In the genomic region with DNA sequence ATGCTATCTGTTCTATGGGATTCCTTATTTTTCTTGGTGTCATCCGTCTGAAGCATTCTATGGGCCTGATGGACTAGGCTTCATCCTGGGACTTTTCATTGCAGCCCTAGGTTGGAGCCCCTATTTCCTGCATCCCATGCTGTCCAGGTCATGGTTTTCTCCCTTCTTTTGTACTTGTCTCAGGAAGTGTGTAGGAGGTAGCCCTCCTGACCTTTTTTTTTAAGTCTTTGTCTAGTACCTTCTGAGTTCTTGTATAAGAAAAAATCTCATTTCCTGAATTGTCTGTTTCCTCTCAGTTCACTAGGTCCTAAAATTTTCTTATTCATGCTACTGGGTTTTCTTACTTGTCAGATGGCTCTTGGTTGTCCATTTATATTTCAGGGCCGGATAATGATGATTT, we compare ENCODE assay signal across 22 cellular contexts. TPM values are rescaled to one million over a fixed set of nuclear protein-coding genes. Genes with fewer than 3 reads are reported as not detected.
DNase-seq lines count a peak whose midpoint lies in the region; ATAC-seq and TF ChIP-seq lines count a peak whose summit lies in the region.
"Had no signal": no experiment of that assay in that cellular context is flagged by ENCODE, and none has a peak within 500 bp of the region (broad histone marks: within the 10 kb centered on the region; RNA-seq: fewer than 3 reads in every experiment).

No MANE protein-coding gene starts in this region.

- H3K27ac ChIP-seq in CD4-positive, alpha-beta T cell (ENCODE audit: low read depth, low read length) = no peak overlapping the region
- H3K27ac ChIP-seq: 22Rv1, BLaER1, cardiac muscle cell, HL-60, parathyroid adenoma, transverse colon had no signal

- no peaks in the 10 kb centered on the region for H3K9me3 Mint-ChIP-seq in T-helper 2 cell treated with Interferon-gamma antibody and Interleukin-4, amounts not matched to agents 5 μg/mL and 100 μg/mL, for 36 hours
- H3K9me3 Mint-ChIP-seq in CD4-positive, alpha-beta T cell = no peaks in the 10 kb centered on the region
- no peaks in the 10 kb centered on the region for H3K9me3 Mint-ChIP-seq in activated naive CD8-positive, alpha-beta T cell treated with anti-CD3 and anti-CD28 coated beads for 36 hours
- no peaks in the 10 kb centered on the region for H3K9me3 Mint-ChIP-seq in naive thymus-derived CD8-positive, alpha-beta T cell
- H3K9me3 Mint-ChIP-seq: activated naive CD8-positive, alpha-beta T cell treated with anti-CD3 and anti-CD28 coated beads, Interleukin-2, amount 10 ng/mL, durations not matched to agents 7 days and 5 days had no signal

- no peak for ATAC-seq in CD4-positive, alpha-beta T cell (ENCODE audit: poor library complexity)
- ATAC-seq in naive thymus-derived CD8-positive, alpha-beta T cell = peak; percentile 31 to 34
- ATAC-seq in GM18909 (IDR thresholded peaks at IDR 0.05; ENCODE audit: poor library complexity, unreplicated experiment) (no peak), HG02840 (IDR thresholded peaks at IDR 0.05; ENCODE audit: low FRiP score, unreplicated experiment) (no peak)

- peak overlapping the region; percentile 29 for H3K27ac Mint-ChIP-seq in T-helper 2 cell treated with Interferon-gamma antibody and Interleukin-4, amounts not matched to agents 5 μg/mL and 100 μg/mL, for 36 hours
- peak overlapping the region; percentile 2 for H3K27ac Mint-ChIP-seq in CD4-positive, alpha-beta T cell
- peak overlapping the region; percentile 60 for H3K27ac Mint-ChIP-seq in activated naive CD8-positive, alpha-beta T cell treated with anti-CD3 and anti-CD28 coated beads for 36 hours
- H3K27ac Mint-ChIP-seq in naive thymus-derived CD8-positive, alpha-beta T cell = peak overlapping the region; percentile 1 to 83 (median 65)
- H3K27ac Mint-ChIP-seq: activated naive CD8-positive, alpha-beta T cell treated with anti-CD3 and anti-CD28 coated beads, Interleukin-2, amount 10 ng/mL, durations not matched to agents 7 days and 5 days had no signal

- peak overlapping the region; percentile 10 for H3K4me3 Mint-ChIP-seq in T-helper 2 cell treated with Interferon-gamma antibody and Interleukin-4, amounts not matched to agents 5 μg/mL and 100 μg/mL, for 36 hours
- peak overlapping the region; percentile 5 for H3K4me3 Mint-ChIP-seq in CD4-positive, alpha-beta T cell
- H3K4me3 Mint-ChIP-seq in activated naive CD8-positive, alpha-beta T cell treated with anti-CD3 and anti-CD28 coated beads for 36 hours = peak overlapping the region; percentile 11
- peak overlapping the region in 9 of 10 donors; percentile 2 to 70 (median 35) for H3K4me3 Mint-ChIP-seq in naive thymus-derived CD8-positive, alpha-beta T cell
- H3K4me3 Mint-ChIP-seq: activated naive CD8-positive, alpha-beta T cell treated with anti-CD3 and anti-CD28 coated beads, Interleukin-2, amount 10 ng/mL, durations not matched to agents 7 days and 5 days had no signal

- H3K36me3 Mint-ChIP-seq in T-helper 2 cell treated with Interferon-gamma antibody and Interleukin-4, amounts not matched to agents 5 μg/mL and 100 μg/mL, for 36 hours (ENCODE audit: low read depth) = peaks cover 37% of the 10 kb centered on the region
- peaks cover 70% of the 10 kb centered on the region for H3K36me3 Mint-ChIP-seq in CD4-positive, alpha-beta T cell (ENCODE audit: low read depth)
- peaks cover 18% of the 10 kb centered on the region for H3K36me3 Mint-ChIP-seq in activated naive CD8-positive, alpha-beta T cell treated with anti-CD3 and anti-CD28 coated beads for 36 hours
- peaks cover 0 to 64% (median 17%) of the 10 kb centered on the region in 3 donors for H3K36me3 Mint-ChIP-seq in naive thymus-derived CD8-positive, alpha-beta T cell

- no peak for TF ChIP-seq CTCF in CD4-positive, alpha-beta T cell (IDR thresholded peaks at IDR 0.05)

- no peak for DNase-seq in T-helper 2 cell treated with Interferon-gamma antibody and Interleukin-4, amounts not matched to agents 5 μg/mL and 100 μg/mL, for 36 hours (ENCODE audit: low spot score)
- DNase-seq in T-helper 2 cell (no peak), amygdala (lab: John Stamatoyannopoulos, UW) (no peak)
- no peak for DNase-seq in CD4-positive, alpha-beta T cell
- DNase-seq in activated naive CD8-positive, alpha-beta T cell treated with anti-CD3 and anti-CD28 coated beads for 36 hours = no peak
- no peak for DNase-seq in naive thymus-derived CD8-positive, alpha-beta T cell
- DNase-seq: activated CD4-positive, alpha-beta T cell treated with anti-CD3 and anti-CD28 coated beads, Interleukin-2, amount 50 U/mL, for 4 hours; activated naive CD8-positive, alpha-beta T cell treated with anti-CD3 and anti-CD28 coated beads, Interleukin-2, amount 10 ng/mL, durations not matched to agents 7 days and 5 days; effector CD4-positive, alpha-beta T cell; NCI-H1105 treated with DMSO at 0.1 percent for 48 hours; NCI-H748 treated with DMSO at 0.1 percent for 48 hours; stimulated activated CD4-positive, alpha-beta T cell treated with anti-CD3 and anti-CD28 coated beads, Interleukin-4, amount 100 ng/mL, for 1 hour; transverse colon had no signal

- peaks cover 40% of the 10 kb centered on the region for H3K4me1 Mint-ChIP-seq in T-helper 2 cell treated with Interferon-gamma antibody and Interleukin-4, amounts not matched to agents 5 μg/mL and 100 μg/mL, for 36 hours (ENCODE audit: low read depth)
- H3K4me1 Mint-ChIP-seq in CD4-positive, alpha-beta T cell (ENCODE audit: low read depth) = peaks cover 82% of the 10 kb centered on the region
- H3K4me1 Mint-ChIP-seq in activated naive CD8-positive, alpha-beta T cell treated with anti-CD3 and anti-CD28 coated beads for 36 hours = peaks cover 50% of the 10 kb centered on the region
- H3K4me1 Mint-ChIP-seq in naive thymus-derived CD8-positive, alpha-beta T cell = peaks cover 27 to 77% (median 63%) of the 10 kb centered on the region in 4 donors

- no peaks in the 10 kb centered on the region for H3K27me3 ChIP-seq in CD4-positive, alpha-beta T cell (ENCODE audit: control insufficient read depth, insufficient read depth, low read length)
- H3K27me3 ChIP-seq: BLaER1, cardiac muscle cell, transverse colon had no signal

- H3K27me3 Mint-ChIP-seq in T-helper 2 cell treated with Interferon-gamma antibody and Interleukin-4, amounts not matched to agents 5 μg/mL and 100 μg/mL, for 36 hours (ENCODE audit: low read depth) = no peaks in the 10 kb centered on the region
- H3K27me3 Mint-ChIP-seq in CD4-positive, alpha-beta T cell = no peaks in the 10 kb centered on the region
- H3K27me3 Mint-ChIP-seq in activated naive CD8-positive, alpha-beta T cell treated with anti-CD3 and anti-CD28 coated beads for 36 hours = no peaks in the 10 kb centered on the region
- H3K27me3 Mint-ChIP-seq in naive thymus-derived CD8-positive, alpha-beta T cell = no peaks in the 10 kb centered on the region
- H3K27me3 Mint-ChIP-seq: activated naive CD8-positive, alpha-beta T cell treated with anti-CD3 and anti-CD28 coated beads, Interleukin-2, amount 10 ng/mL, durations not matched to agents 7 days and 5 days had no signal

- intact Hi-C loops in CD4-positive, alpha-beta T cell (cut with DNase I, micrococcal nuclease) = no loop called here

- CTCF ChIA-PET in CD4-positive, alpha-beta T cell (lab: Charles Lee) = interaction anchor here (1.2 kb wide), 1 partner anchor 58 kb away, joined by 4 read pairs; no protein-coding TSS in a partner anchor

- no peaks in the 10 kb centered on the region for H3K9me3 ChIP-seq in CD4-positive, alpha-beta T cell (ENCODE audit: control insufficient read depth, low read length)
- H3K9me3 ChIP-seq: BLaER1, transverse colon had no signal

- POLR2A ChIA-PET in CD4-positive, alpha-beta T cell (lab: Charles Lee) = interaction anchor here (0.7 to 1.0 kb wide), 2 partner anchors 49 to 756 kb away, joined by 3 read pairs; no protein-coding TSS in a partner anchor
- POLR2A ChIA-PET in naive thymus-derived CD8-positive, alpha-beta T cell (lab: Charles Lee) = no interaction called here

RNA-seq across cellular contexts. Expression of a gene that starts 6.0 kb away (rescaled TPM):
- total RNA-seq in CD4-positive, alpha-beta T cell = 100 to 1,000 TPM; 300 to 313 TPM
- 10 to 100 TPM; 37.5 to 47.8 TPM for total RNA-seq in activated naive CD8-positive, alpha-beta T cell treated with anti-CD3 and anti-CD28 coated beads for 36 hours
- 100 to 1,000 TPM in 1 of 2 experiments, 10 to 100 TPM in 1; 99.8 to 113 TPM for total RNA-seq in naive thymus-derived CD8-positive, alpha-beta T cell
- polyA plus RNA-seq in naive thymus-derived CD8-positive, alpha-beta T cell = 10 to 100 TPM; 40.3 to 56.8 (median 47.8) TPM

RNA-seq across cellular contexts. Expression of a gene that starts 44.1 kb away (rescaled TPM):
- total RNA-seq in CD4-positive, alpha-beta T cell = 1 to 10 TPM; 1.2 TPM
- total RNA-seq in activated naive CD8-positive, alpha-beta T cell treated with anti-CD3 and anti-CD28 coated beads for 36 hours = under 1 TPM; 0.14 to 0.22 TPM
- total RNA-seq in naive thymus-derived CD8-positive, alpha-beta T cell = under 1 TPM; 0.18 to 0.19 TPM
- polyA plus RNA-seq in naive thymus-derived CD8-positive, alpha-beta T cell = under 1 TPM in 2 of 3 donors, not detected in 1; 0.15 to 0.19 TPM
- total RNA-seq: cardiac muscle cell, fibroblast of lung, kidney epithelial cell, transverse colon had no signal
- polyA plus RNA-seq: fibroblast of lung had no signal

RNA-seq across cellular contexts. Expression of a gene that starts 58.7 kb away (rescaled TPM):
- total RNA-seq in CD4-positive, alpha-beta T cell = 1,000 to 10,000 TPM; 2,959 to 3,104 TPM
- 1,000 to 10,000 TPM; 2,835 to 2,863 TPM for total RNA-seq in activated naive CD8-positive, alpha-beta T cell treated with anti-CD3 and anti-CD28 coated beads for 36 hours
- total RNA-seq in naive thymus-derived CD8-positive, alpha-beta T cell = 1,000 to 10,000 TPM; 2,896 to 2,977 TPM
- 1,000 to 10,000 TPM; 1,685 to 2,097 (median 2,039) TPM for polyA plus RNA-seq in naive thymus-derived CD8-positive, alpha-beta T cell

Comparison
In these comparisons a context has a peak if more than half of its experiments do, and no peak if none do; other contexts are left out.
1. H3K27ac Mint-ChIP-seq: peak in every context shown above with its lines; median percentile 65 in naive thymus-derived CD8-positive, alpha-beta T cell; 60 in activated naive CD8-positive, alpha-beta T cell treated with anti-CD3 and anti-CD28 coated beads for 36 hours; 29 in T-helper 2 cell treated with Interferon-gamma antibody and Interleukin-4, amounts not matched to agents 5 μg/mL and 100 μg/mL, for 36 hours; 2 in CD4-positive, alpha-beta T cell.
2. ATAC-seq: peak in naive thymus-derived CD8-positive, alpha-beta T cell (2 of 2); none in CD4-positive, alpha-beta T cell (single experiment), GM18909 (single experiment) and HG02840 (single experiment).
3. Peak in every context shown above with its lines, with median percentiles within 50 percentile points of each other: H3K4me3 Mint-ChIP-seq.